2 cellular contexts compared by ENCODE assay signal in genomic region chrX:34654939-34655338, GRCh38.
TF ChIP-seq lines count a peak whose summit lies in the region.

No MANE protein-coding gene starts in this region.

TF ChIP-seq in liver, 16 proteins besides CTCF, POLR2A, EP300 and RAD21:
- TF ChIP-seq SP1 (IDR thresholded peaks at IDR 0.05) (no peak), HNF4A (conservative IDR thresholded peaks at IDR 0.05) (no peak), YY1 (IDR thresholded peaks at IDR 0.05) (no peak), FOXA1 (IDR thresholded peaks at IDR 0.05) (no peak), ZBTB33 (IDR thresholded peaks at IDR 0.05) (no peak), FOXA2 (IDR thresholded peaks at IDR 0.05) (no peak), HNF4G (IDR thresholded peaks at IDR 0.05) (no peak), EGR1 (IDR thresholded peaks at IDR 0.05; ENCODE audit: low read depth in 2 of 2) (no peak), TAF1 (conservative IDR thresholded peaks at IDR 0.05) (no peak), REST (IDR thresholded peaks at IDR 0.05) (no peak), NR2F2 (IDR thresholded peaks at IDR 0.05) (no peak)

TF ChIP-seq in HepG2, 621 proteins besides CTCF, POLR2A, EP300 and RAD21:
- TF ChIP-seq GABPA (IDR thresholded peaks at IDR 0.05; ENCODE audit: low read depth, low read length), result no peak
- TF ChIP-seq GABPA (CRISPR knock-in tag; IDR thresholded peaks at IDR 0.05; ENCODE audit: low read depth), result no peak
- no peak for TF ChIP-seq HINFP (CRISPR knock-in tag; IDR thresholded peaks at IDR 0.05; ENCODE audit: low read depth)
- no peak for TF ChIP-seq ZBTB34 (CRISPR knock-in tag; IDR thresholded peaks at IDR 0.05)
- no peak for TF ChIP-seq ZBTB44 (CRISPR knock-in tag; IDR thresholded peaks at IDR 0.05)
- no peak for TF ChIP-seq FOXK2 (IDR thresholded peaks at IDR 0.05)
- TF ChIP-seq MBD4 (IDR thresholded peaks at IDR 0.05; ENCODE audit: borderline replicate concordance, low read length), result no peak
TF ChIP-seq in HepG2: peak in this region for 0.
